In genomic region chr11:68373810-68374501, GRCh38 we compare ENCODE assay signal across 1 cellular context.
TF ChIP-seq lines count a peak whose summit lies in the region.

No MANE protein-coding gene starts in this region.

TF ChIP-seq in SK-N-SH, 30 proteins besides CTCF, POLR2A, EP300 and RAD21 (continued from another document):
- TF ChIP-seq PBX3 (IDR thresholded peaks at IDR 0.05), result 0 out of 2 replicates have a peak, but pooled peaks have one; percentile 1
- no peak for TF ChIP-seq YY1 (IDR thresholded peaks at IDR 0.05; ENCODE audit: low read depth)
- no peak for TF ChIP-seq MEF2A (IDR thresholded peaks at IDR 0.05; ENCODE audit: borderline replicate concordance, low read depth)
